ENCODE assay signal across 8 cellular contexts in the genomic region with DNA sequence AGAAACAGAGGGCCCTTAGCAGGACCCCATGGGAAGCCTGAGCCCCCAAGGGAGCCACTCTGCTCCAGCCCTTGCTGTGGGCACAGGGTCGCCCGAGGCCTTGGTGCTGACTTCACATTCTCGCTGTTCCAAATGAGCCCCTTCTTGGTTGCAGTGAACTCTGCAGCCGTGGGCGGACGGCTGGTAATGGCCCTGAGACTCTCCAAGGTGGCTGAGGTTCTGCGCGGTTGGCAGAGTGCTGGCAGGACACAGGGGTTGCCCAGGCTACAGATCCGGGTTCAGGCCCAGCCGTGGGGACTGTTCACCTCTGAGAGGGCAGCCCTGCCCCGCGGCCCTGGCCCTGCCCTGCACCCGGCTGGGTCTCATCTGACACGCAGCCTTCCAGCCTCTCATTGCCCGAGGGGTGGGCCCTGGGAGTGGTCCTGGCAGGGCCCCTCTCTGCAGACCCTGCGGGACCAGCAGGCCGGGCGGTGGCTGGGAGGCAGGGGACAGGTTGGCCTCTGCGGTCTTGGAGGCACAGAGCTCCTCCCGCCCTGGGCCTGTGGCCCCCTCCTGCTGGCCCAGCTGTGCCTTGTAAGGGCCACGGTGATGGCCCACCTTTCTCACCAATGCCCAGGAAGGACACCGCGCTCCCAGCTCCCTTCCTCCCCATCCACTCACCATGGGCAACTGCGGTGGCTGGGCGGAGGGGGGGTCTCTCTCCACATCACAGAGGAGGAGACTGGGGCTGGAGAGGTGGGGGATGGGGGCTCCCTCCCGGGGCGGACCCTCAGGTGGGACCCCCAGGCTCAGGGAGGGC. TPM values are rescaled to one million over a fixed set of nuclear protein-coding genes. Genes with fewer than 3 reads are reported as not detected.
DNase-seq lines count a peak whose midpoint lies in the region; ATAC-seq and TF ChIP-seq lines count a peak whose summit lies in the region.

No MANE protein-coding gene starts in this region.

- POLR2A ChIA-PET in activated CD4-positive, alpha-beta T cell treated with anti-CD3 and anti-CD28 coated beads for 36 hours (lab: Charles Lee): no interaction called here

- H3K4me1 Mint-ChIP-seq in activated CD4-positive, alpha-beta T cell treated with anti-CD3 and anti-CD28 coated beads for 36 hours: peaks cover 69% of the 10 kb centered on the region
- H3K4me1 Mint-ChIP-seq in activated T-cell treated with anti-CD3 and anti-CD28 coated beads, Interleukin-2, amount 50 U/mL, for 4 hours (ENCODE audit: low read depth): peaks cover 46% of the 10 kb centered on the region
- H3K4me1 Mint-ChIP-seq in Calu3 (ENCODE audit: low read depth, unreplicated experiment): peaks cover 9% of the 10 kb centered on the region

- CTCF ChIA-PET in activated CD4-positive, alpha-beta T cell treated with anti-CD3 and anti-CD28 coated beads for 36 hours (lab: Charles Lee): interaction anchor here (0.6 kb wide), 2 partner anchors 56 to 57 kb away, joined by 3 to 4 read pairs; no protein-coding TSS in a partner anchor
- CTCF ChIA-PET in Calu3 (lab: Charles Lee): no interaction called here

- no peaks in the 10 kb centered on the region for H3K9me3 Mint-ChIP-seq in activated CD4-positive, alpha-beta T cell treated with anti-CD3 and anti-CD28 coated beads for 36 hours (ENCODE audit: low read depth)
- H3K9me3 Mint-ChIP-seq in activated T-cell treated with anti-CD3 and anti-CD28 coated beads, Interleukin-2, amount 50 U/mL, for 4 hours: no peaks in the 10 kb centered on the region
- no peaks in the 10 kb centered on the region for H3K9me3 Mint-ChIP-seq in Calu3 (ENCODE audit: low read depth, unreplicated experiment)

- intact Hi-C loops in activated CD4-positive, alpha-beta T cell treated with anti-CD3 and anti-CD28 coated beads for 36 hours (cut with DNase I, micrococcal nuclease): loop anchor here in 1 of 2 experiments (1.0 to 10.0 kb wide), 4 partner anchors 19 to 158 kb away; a partner anchor contains a TSS
- intact Hi-C loops in Calu3 (cut with micrococcal nuclease; ENCODE audit: unreplicated experiment): no loop called here

- ATAC-seq in activated CD4-positive, alpha-beta T cell treated with anti-CD3 and anti-CD28 coated beads for 36 hours: peak; percentile 5
- ATAC-seq in HG03432 (IDR thresholded peaks at IDR 0.05; ENCODE audit: unreplicated experiment) (peak; percentile 3), GM21576 (IDR thresholded peaks at IDR 0.05; ENCODE audit: unreplicated experiment) (no peak)
- ATAC-seq in activated T-cell treated with anti-CD3 and anti-CD28 coated beads, Interleukin-2, amount 50 U/mL, for 4 hours: peak; percentile 16 to 19

- peak overlapping the region; percentile 80 for H3K27ac Mint-ChIP-seq in activated CD4-positive, alpha-beta T cell treated with anti-CD3 and anti-CD28 coated beads for 36 hours
- H3K27ac Mint-ChIP-seq in Calu3 (ENCODE audit: unreplicated experiment): no peak overlapping the region

- DNase-seq in activated CD4-positive, alpha-beta T cell treated with anti-CD3 and anti-CD28 coated beads for 36 hours: peak; percentile 35
- no peak for DNase-seq in activated CD4-positive, alpha-beta T cell treated with anti-CD3 and anti-CD28 coated beads for 48 hours
- DNase-seq in activated T-cell treated with anti-CD3 and anti-CD28 coated beads, Interleukin-2, amount 50 U/mL, for 4 hours: no peak
- DNase-seq in mesenteric fat pad (ENCODE audit: low spot score): peak; percentile 88
- no peak for DNase-seq in Calu3
- no peak for DNase-seq in LoVo (ENCODE audit: low spot score)

- TF ChIP-seq CTCF in Calu3 (IDR thresholded peaks at IDR 0.05; ENCODE audit: unreplicated experiment): no peak

- peak overlapping the region; percentile 45 for H3K4me3 Mint-ChIP-seq in activated CD4-positive, alpha-beta T cell treated with anti-CD3 and anti-CD28 coated beads for 36 hours
- H3K4me3 Mint-ChIP-seq in activated T-cell treated with anti-CD3 and anti-CD28 coated beads, Interleukin-2, amount 50 U/mL, for 4 hours: no peak overlapping the region
- no peak overlapping the region for H3K4me3 Mint-ChIP-seq in Calu3 (ENCODE audit: low read depth, unreplicated experiment)

- H3K36me3 Mint-ChIP-seq in activated CD4-positive, alpha-beta T cell treated with anti-CD3 and anti-CD28 coated beads for 36 hours (ENCODE audit: low read depth): peaks cover 17% of the 10 kb centered on the region
- H3K36me3 Mint-ChIP-seq in activated T-cell treated with anti-CD3 and anti-CD28 coated beads, Interleukin-2, amount 50 U/mL, for 4 hours (ENCODE audit: insufficient read depth): no peaks in the 10 kb centered on the region
- H3K36me3 Mint-ChIP-seq in Calu3 (ENCODE audit: insufficient read depth, unreplicated experiment): no peaks in the 10 kb centered on the region

- no TSS peak for BruUV-seq in Calu3 (replicated peaks; lab: Mats Ljungman, UMichigan)

- H3K27me3 Mint-ChIP-seq in activated CD4-positive, alpha-beta T cell treated with anti-CD3 and anti-CD28 coated beads for 36 hours: no peaks in the 10 kb centered on the region
- H3K27me3 Mint-ChIP-seq in activated T-cell treated with anti-CD3 and anti-CD28 coated beads, Interleukin-2, amount 50 U/mL, for 4 hours (ENCODE audit: low read depth): peaks cover 9% of the 10 kb centered on the region
- H3K27me3 Mint-ChIP-seq in Calu3 (ENCODE audit: unreplicated experiment): no peaks in the 10 kb centered on the region

RNA-seq across cellular contexts. Expression of a gene that starts 51.6 kb away (rescaled TPM):
- 10 to 100 TPM; 15.1 to 20.5 TPM for total RNA-seq in activated CD4-positive, alpha-beta T cell treated with anti-CD3 and anti-CD28 coated beads for 36 hours
- total RNA-seq in activated T-cell treated with anti-CD3 and anti-CD28 coated beads, Interleukin-2, amount 50 U/mL, for 4 hours: 10 to 100 TPM; 17.2 to 22.8 (median 22.2) TPM
- total RNA-seq in mesenteric fat pad: 4.5 TPM
- total RNA-seq in Calu3 (2022): 1.3 TPM in 2 replicates

Comparison
In these comparisons a context has a peak if more than half of its experiments do, and no peak if none do; other contexts are left out.
1. DNase-seq: peak in activated CD4-positive, alpha-beta T cell treated with anti-CD3 and anti-CD28 coated beads for 36 hours (single experiment) and mesenteric fat pad (single experiment); none in activated CD4-positive, alpha-beta T cell treated with anti-CD3 and anti-CD28 coated beads for 48 hours (single experiment), activated T-cell treated with anti-CD3 and anti-CD28 coated beads, Interleukin-2, amount 50 U/mL, for 4 hours (single experiment), Calu3 (single experiment) and LoVo (single experiment).